1 cellular context compared by ENCODE assay signal in genomic region chr3:31291818-31292217, GRCh38.
TF ChIP-seq lines count a peak whose summit lies in the region.

No MANE protein-coding gene starts in this region.

TF ChIP-seq in HCT116, 20 proteins besides CTCF, POLR2A, EP300 and RAD21 (continued from another document):
- TF ChIP-seq, protein P1, sequence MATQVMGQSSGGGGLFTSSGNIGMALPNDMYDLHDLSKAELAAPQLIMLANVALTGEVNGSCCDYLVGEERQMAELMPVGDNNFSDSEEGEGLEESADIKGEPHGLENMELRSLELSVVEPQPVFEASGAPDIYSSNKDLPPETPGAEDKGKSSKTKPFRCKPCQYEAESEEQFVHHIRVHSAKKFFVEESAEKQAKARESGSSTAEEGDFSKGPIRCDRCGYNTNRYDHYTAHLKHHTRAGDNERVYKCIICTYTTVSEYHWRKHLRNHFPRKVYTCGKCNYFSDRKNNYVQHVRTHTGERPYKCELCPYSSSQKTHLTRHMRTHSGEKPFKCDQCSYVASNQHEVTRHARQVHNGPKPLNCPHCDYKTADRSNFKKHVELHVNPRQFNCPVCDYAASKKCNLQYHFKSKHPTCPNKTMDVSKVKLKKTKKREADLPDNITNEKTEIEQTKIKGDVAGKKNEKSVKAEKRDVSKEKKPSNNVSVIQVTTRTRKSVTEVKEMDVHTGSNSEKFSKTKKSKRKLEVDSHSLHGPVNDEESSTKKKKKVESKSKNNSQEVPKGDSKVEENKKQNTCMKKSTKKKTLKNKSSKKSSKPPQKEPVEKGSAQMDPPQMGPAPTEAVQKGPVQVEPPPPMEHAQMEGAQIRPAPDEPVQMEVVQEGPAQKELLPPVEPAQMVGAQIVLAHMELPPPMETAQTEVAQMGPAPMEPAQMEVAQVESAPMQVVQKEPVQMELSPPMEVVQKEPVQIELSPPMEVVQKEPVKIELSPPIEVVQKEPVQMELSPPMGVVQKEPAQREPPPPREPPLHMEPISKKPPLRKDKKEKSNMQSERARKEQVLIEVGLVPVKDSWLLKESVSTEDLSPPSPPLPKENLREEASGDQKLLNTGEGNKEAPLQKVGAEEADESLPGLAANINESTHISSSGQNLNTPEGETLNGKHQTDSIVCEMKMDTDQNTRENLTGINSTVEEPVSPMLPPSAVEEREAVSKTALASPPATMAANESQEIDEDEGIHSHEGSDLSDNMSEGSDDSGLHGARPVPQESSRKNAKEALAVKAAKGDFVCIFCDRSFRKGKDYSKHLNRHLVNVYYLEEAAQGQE (IDR thresholded peaks at IDR 0.05; ENCODE audit: low read depth) = no peak
- TF ChIP-seq, protein P2, sequence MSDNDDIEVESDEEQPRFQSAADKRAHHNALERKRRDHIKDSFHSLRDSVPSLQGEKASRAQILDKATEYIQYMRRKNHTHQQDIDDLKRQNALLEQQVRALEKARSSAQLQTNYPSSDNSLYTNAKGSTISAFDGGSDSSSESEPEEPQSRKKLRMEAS (IDR thresholded peaks at IDR 0.05) = no peak
- TF ChIP-seq JUND (IDR thresholded peaks at IDR 0.05) (no peak), SRF (IDR thresholded peaks at IDR 0.05; ENCODE audit: low read depth) (no peak), CEBPB (IDR thresholded peaks at IDR 0.05; ENCODE audit: low read depth) (no peak), ZFX (IDR thresholded peaks at IDR 0.05) (no peak)
- TF ChIP-seq, protein P3, sequence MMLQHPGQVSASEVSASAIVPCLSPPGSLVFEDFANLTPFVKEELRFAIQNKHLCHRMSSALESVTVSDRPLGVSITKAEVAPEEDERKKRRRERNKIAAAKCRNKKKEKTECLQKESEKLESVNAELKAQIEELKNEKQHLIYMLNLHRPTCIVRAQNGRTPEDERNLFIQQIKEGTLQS (IDR thresholded peaks at IDR 0.05) = no peak
